26 cellular contexts compared by ENCODE assay signal in genomic region chr3:18672561-18672960, GRCh38.
A peak's percentile ranks its signal among the peaks of the same experiment; 100 is the strongest.
DNase-seq lines count a peak whose midpoint lies in the region; ATAC-seq and TF ChIP-seq lines count a peak whose summit lies in the region.
"Had no signal": no experiment of that assay in that cellular context is flagged by ENCODE, and none has a peak within 500 bp of the region (broad histone marks: within the 10 kb centered on the region; RNA-seq: fewer than 3 reads in every experiment).

No MANE protein-coding gene starts in this region.

- H3K9me3 Mint-ChIP-seq in T-helper 2 cell treated with Interferon-gamma antibody and Interleukin-4, amounts not matched to agents 5 μg/mL and 100 μg/mL, for 36 hours = no peaks in the 10 kb centered on the region
- peaks cover 0 to 4% (median 3%) of the 10 kb centered on the region in 7 donors for H3K9me3 Mint-ChIP-seq in CD4-positive, CD25-positive, alpha-beta regulatory T cell
- peaks cover 6% of the 10 kb centered on the region for H3K9me3 Mint-ChIP-seq in activated CD4-positive, alpha-beta memory T cell treated with anti-CD3 and anti-CD28 coated beads, Interleukin-2, amount 10 ng/mL, durations not matched to agents 7 days and 5 days
- H3K9me3 Mint-ChIP-seq: H9 had no signal

- WGBS in heart right ventricle, 2 donors = 76 to 84% methylated on average over 3 of the region's 3 CpGs

- H3K4me3 Mint-ChIP-seq in T-helper 2 cell treated with Interferon-gamma antibody and Interleukin-4, amounts not matched to agents 5 μg/mL and 100 μg/mL, for 36 hours = peak overlapping the region; percentile 62
- H3K4me3 Mint-ChIP-seq in CD4-positive, CD25-positive, alpha-beta regulatory T cell = no peak overlapping the region
- H3K4me3 Mint-ChIP-seq in activated CD4-positive, alpha-beta memory T cell treated with anti-CD3 and anti-CD28 coated beads, Interleukin-2, amount 10 ng/mL, durations not matched to agents 7 days and 5 days = peak overlapping the region; percentile 65
- H3K4me3 Mint-ChIP-seq: B cell, H9, WTC11 had no signal

- H3K27me3 Mint-ChIP-seq in T-helper 2 cell treated with Interferon-gamma antibody and Interleukin-4, amounts not matched to agents 5 μg/mL and 100 μg/mL, for 36 hours (ENCODE audit: low read depth) = no peaks in the 10 kb centered on the region
- H3K27me3 Mint-ChIP-seq in CD4-positive, CD25-positive, alpha-beta regulatory T cell = no peaks in the 10 kb centered on the region
- H3K27me3 Mint-ChIP-seq in activated CD4-positive, alpha-beta memory T cell treated with anti-CD3 and anti-CD28 coated beads, Interleukin-2, amount 10 ng/mL, durations not matched to agents 7 days and 5 days = no peaks in the 10 kb centered on the region
- H3K27me3 Mint-ChIP-seq: B cell had no signal

- ATAC-seq in CD4-positive, CD25-positive, alpha-beta regulatory T cell (ENCODE audit: low read depth in 2 of 2) = no peak
- ATAC-seq in GM21717 (IDR thresholded peaks at IDR 0.05; ENCODE audit: unreplicated experiment) = peak; percentile 69
- no peak for ATAC-seq in heart right ventricle
- ATAC-seq: left cardiac atrium, WTC11 had no signal

- no peaks in the 10 kb centered on the region for H3K9me3 ChIP-seq in CD4-positive, CD25-positive, alpha-beta regulatory T cell (ENCODE audit: control insufficient read depth in 2 of 2, low read length in 2 of 2)
- H3K9me3 ChIP-seq in heart right ventricle = peaks cover 0 to 3% (median 0%) of the 10 kb centered on the region in 11 donors
- H3K9me3 ChIP-seq: Caco-2, thoracic aorta had no signal

- CTCF ChIA-PET in activated CD4-positive, alpha-beta memory T cell treated with anti-CD3 and anti-CD28 coated beads, Interleukin-2, amount 10 ng/mL, durations not matched to agents 7 days and 5 days (lab: Charles Lee) = interaction anchor here (2.0 kb wide), 1 partner anchor 86 kb away, joined by 6 read pairs; no protein-coding TSS in a partner anchor

- no peak for DNase-seq in T-helper 2 cell treated with Interferon-gamma antibody and Interleukin-4, amounts not matched to agents 5 μg/mL and 100 μg/mL, for 36 hours (ENCODE audit: low spot score)
- DNase-seq in T-helper 2 cell (no peak), G401 (ENCODE audit: low spot score) (no peak), DMS114 treated with DMSO at 0.1 percent for 48 hours (lab: John Stamatoyannopoulos, UW; ENCODE audit: unreplicated experiment) (no peak), heart right ventricle (no peak)
- no peak for DNase-seq in CD4-positive, CD25-positive, alpha-beta regulatory T cell
- no peak for DNase-seq in activated CD4-positive, alpha-beta memory T cell treated with anti-CD3 and anti-CD28 coated beads, Interleukin-2, amount 10 ng/mL, durations not matched to agents 7 days and 5 days
- DNase-seq: activated effector memory CD4-positive, alpha-beta T cell treated with Interleukin-2 at 50 U/mL for 16 hours; anterior cingulate cortex; Caco-2; cortex of kidney; glutamatergic neuron; H9; Karpas-422; left cardiac atrium; NCI-H1694 treated with DMSO at 0.1 percent for 48 hours; NCI-H2171 treated with DMSO at 0.1 percent for 48 hours; NCI-H526; stimulated activated CD4-positive, alpha-beta T cell treated with anti-CD3 and anti-CD28 coated beads, Interleukin-1b, Interleukin-23, amount 100 ng/mL, for 48 hours; T1000 had no signal

- in situ Hi-C loops in G401 (cut with HindIII; ENCODE audit: low sequenced_read_pairs) = no loop called here

- POLR2A ChIA-PET in activated CD4-positive, alpha-beta memory T cell treated with anti-CD3 and anti-CD28 coated beads, Interleukin-2, amount 10 ng/mL, durations not matched to agents 7 days and 5 days (lab: Charles Lee) = no interaction called here

- H3K27me3 ChIP-seq in CD4-positive, CD25-positive, alpha-beta regulatory T cell (ENCODE audit: control insufficient read depth, insufficient read depth, low read length) = no peaks in the 10 kb centered on the region
- no peaks in the 10 kb centered on the region for H3K27me3 ChIP-seq in heart right ventricle
- H3K27me3 ChIP-seq: cardiac muscle cell had no signal

- intact Hi-C loops in heart right ventricle (cut with DNase I) = no loop called here

- peaks cover 2% of the 10 kb centered on the region for H3K4me1 ChIP-seq in CD4-positive, CD25-positive, alpha-beta regulatory T cell (ENCODE audit: control insufficient read depth, insufficient read depth, low read length, poor library complexity, severe bottlenecking)
- no peaks in the 10 kb centered on the region for H3K4me1 ChIP-seq in heart right ventricle
- H3K4me1 ChIP-seq: Caco-2 had no signal

- H3K36me3 Mint-ChIP-seq in T-helper 2 cell treated with Interferon-gamma antibody and Interleukin-4, amounts not matched to agents 5 μg/mL and 100 μg/mL, for 36 hours (ENCODE audit: low read depth) = peaks cover 1% of the 10 kb centered on the region
- H3K36me3 Mint-ChIP-seq in CD4-positive, CD25-positive, alpha-beta regulatory T cell = peaks cover 4% of the 10 kb centered on the region
- H3K36me3 Mint-ChIP-seq in activated CD4-positive, alpha-beta memory T cell treated with anti-CD3 and anti-CD28 coated beads, Interleukin-2, amount 10 ng/mL, durations not matched to agents 7 days and 5 days (ENCODE audit: low read depth) = peaks cover 19% of the 10 kb centered on the region
- H3K36me3 Mint-ChIP-seq: WTC11 had no signal

- H3K4me3 ChIP-seq in CD4-positive, CD25-positive, alpha-beta regulatory T cell (ENCODE audit: low read depth, low read length) = no peak overlapping the region
- no peak overlapping the region for H3K4me3 ChIP-seq in heart right ventricle
- H3K4me3 ChIP-seq: cardiac muscle cell, skin epidermis, thoracic aorta had no signal

- TF ChIP-seq CTCF in heart right ventricle (IDR thresholded peaks at IDR 0.05) = no peak

- H3K27ac ChIP-seq in CD4-positive, CD25-positive, alpha-beta regulatory T cell (ENCODE audit: insufficient read depth, low read length, poor library complexity, severe bottlenecking) = no peak overlapping the region
- H3K27ac ChIP-seq in heart right ventricle = no peak overlapping the region
- H3K27ac ChIP-seq: cardiac muscle cell, skin epidermis, thoracic aorta had no signal

- peak overlapping the region; percentile 52 for H3K27ac Mint-ChIP-seq in T-helper 2 cell treated with Interferon-gamma antibody and Interleukin-4, amounts not matched to agents 5 μg/mL and 100 μg/mL, for 36 hours
- peak overlapping the region in 2 of 3 donors; percentile 29 to 38 for H3K27ac Mint-ChIP-seq in CD4-positive, CD25-positive, alpha-beta regulatory T cell
- peak overlapping the region; percentile 59 for H3K27ac Mint-ChIP-seq in activated CD4-positive, alpha-beta memory T cell treated with anti-CD3 and anti-CD28 coated beads, Interleukin-2, amount 10 ng/mL, durations not matched to agents 7 days and 5 days
- H3K27ac Mint-ChIP-seq: B cell, H9, WTC11 had no signal

- H3K4me1 Mint-ChIP-seq in T-helper 2 cell treated with Interferon-gamma antibody and Interleukin-4, amounts not matched to agents 5 μg/mL and 100 μg/mL, for 36 hours (ENCODE audit: low read depth) = peaks cover 62% of the 10 kb centered on the region
- H3K4me1 Mint-ChIP-seq in CD4-positive, CD25-positive, alpha-beta regulatory T cell = peaks cover 7 to 25% (median 18%) of the 10 kb centered on the region in 4 donors
- H3K4me1 Mint-ChIP-seq in activated CD4-positive, alpha-beta memory T cell treated with anti-CD3 and anti-CD28 coated beads, Interleukin-2, amount 10 ng/mL, durations not matched to agents 7 days and 5 days = peaks cover 78% of the 10 kb centered on the region

- H3K36me3 ChIP-seq in CD4-positive, CD25-positive, alpha-beta regulatory T cell (ENCODE audit: control insufficient read depth, insufficient read depth, low read length) = no peaks in the 10 kb centered on the region
- H3K36me3 ChIP-seq in heart right ventricle = no peaks in the 10 kb centered on the region
- H3K36me3 ChIP-seq: cardiac muscle cell, thoracic aorta had no signal

Comparison
In these comparisons a context has a peak if more than half of its experiments do, and no peak if none do; other contexts are left out.
1. H3K4me3 Mint-ChIP-seq: peak in T-helper 2 cell treated with Interferon-gamma antibody and Interleukin-4, amounts not matched to agents 5 μg/mL and 100 μg/mL, for 36 hours (single experiment) and activated CD4-positive, alpha-beta memory T cell treated with anti-CD3 and anti-CD28 coated beads, Interleukin-2, amount 10 ng/mL, durations not matched to agents 7 days and 5 days (single experiment); none in CD4-positive, CD25-positive, alpha-beta regulatory T cell (0 of 4).
2. Peak in every context shown above with its lines, with median percentiles within 50 percentile points of each other: H3K27ac Mint-ChIP-seq.